Comparison of ENCODE assay signal across 8 cellular contexts in genomic region chr11:63536669-63537292, GRCh38. TPM values are rescaled to one million over a fixed set of nuclear protein-coding genes. Genes with fewer than 3 reads are reported as not detected.
DNase-seq lines count a peak whose midpoint lies in the region; ATAC-seq and TF ChIP-seq lines count a peak whose summit lies in the region.

PLAAT4 (plus strand) TSS chr11:63536808; CDS start chr11:63536869, 61 bp downstream.

- peak within 1 kb of the TSS; percentile 22 for H3K4me2 ChIP-seq in SU-DHL-6 (ENCODE audit: low read depth, low read length, poor library complexity, severe bottlenecking)

- peak; percentile 81 for DNase-seq in Ammon's horn (ENCODE audit: low spot score)
- DNase-seq in colonic mucosa = peak; percentile 46
- DNase-seq in lower lobe of right lung = no peak
- DNase-seq in NCI-H82 (lab: John Stamatoyannopoulos, UW) = no peak
- DNase-seq in NCI-H187 (lab: John Stamatoyannopoulos, UW) = no peak

- H3K9me3 ChIP-seq in SU-DHL-6 (ENCODE audit: insufficient read depth, low read length) (no peaks in the 10 kb centered on the region), colonic mucosa (no peaks in the 10 kb centered on the region), lower lobe of right lung (no peaks in the 10 kb centered on the region), stomach smooth muscle (ENCODE audit: control insufficient read depth in 2 of 2, low read length in 2 of 2) (no peaks in the 10 kb centered on the region)

- no peaks in the 10 kb centered on the region for H3K9me2 ChIP-seq in SU-DHL-6 (replicated peaks; ENCODE audit: insufficient read depth, low read length)

- H3K27me3 ChIP-seq in SU-DHL-6 (ENCODE audit: low read length) (no peaks in the 10 kb centered on the region), colonic mucosa (no peaks in the 10 kb centered on the region), lower lobe of right lung (ENCODE audit: low read depth) (no peaks in the 10 kb centered on the region), stomach smooth muscle (ENCODE audit: control insufficient read depth in 1 of 2, insufficient read depth in 2 of 2, low read length in 2 of 2) (no peaks in the 10 kb centered on the region)

- H3K27ac ChIP-seq in SU-DHL-6 (ENCODE audit: low read depth, low read length) (no peak within 1 kb of the TSS), colonic mucosa (peak within 1 kb of the TSS; percentile 73), lower lobe of right lung (peak within 1 kb of the TSS; percentile 88), stomach smooth muscle (ENCODE audit: low read length) (peak within 1 kb of the TSS; percentile 97)

- H3K9ac ChIP-seq in SU-DHL-6 (ENCODE audit: low read length) (no peak within 1 kb of the TSS), colonic mucosa (ENCODE audit: low read depth in 2 of 2, low read length in 2 of 2) (peak within 1 kb of the TSS; percentile 68 to 75), stomach smooth muscle (ENCODE audit: low read length in 2 of 2) (peak within 1 kb of the TSS; percentile 73 to 89)

- TF ChIP-seq CTCF in SU-DHL-6 (IDR thresholded peaks at IDR 0.05; ENCODE audit: insufficient read depth, low read length, poor library complexity, severe bottlenecking) = no peak
- no peak for TF ChIP-seq CTCF in colonic mucosa (IDR thresholded peaks at IDR 0.05)
- no peak for TF ChIP-seq CTCF in lower lobe of right lung (IDR thresholded peaks at IDR 0.05)

- H3K4me1 ChIP-seq in colonic mucosa (peaks cover 10% of the 10 kb centered on the region), lower lobe of right lung (peaks cover 55% of the 10 kb centered on the region), stomach smooth muscle (ENCODE audit: control insufficient read depth, insufficient read depth, low read length) (peaks cover 35% of the 10 kb centered on the region)

- H3K4me3 ChIP-seq in SU-DHL-6 (ENCODE audit: insufficient read depth, low read length, poor library complexity, severe bottlenecking) (no peak within 1 kb of the TSS), colonic mucosa (peak within 1 kb of the TSS; percentile 42), lower lobe of right lung (peak within 1 kb of the TSS; percentile 65), stomach smooth muscle (ENCODE audit: low read length in 2 of 2) (peak within 1 kb of the TSS; percentile 79 to 81)

- H3K36me3 ChIP-seq in SU-DHL-6 (ENCODE audit: low read length) (no peaks in the 10 kb centered on the region), colonic mucosa (no peaks in the 10 kb centered on the region), lower lobe of right lung (peaks cover 10% of the 10 kb centered on the region), stomach smooth muscle (ENCODE audit: control insufficient read depth in 2 of 2, insufficient read depth in 2 of 2, low read length in 2 of 2) (no peaks in the 10 kb centered on the region)

- H4K20me1 ChIP-seq in SU-DHL-6 (ENCODE audit: low read depth, low read length) = no peaks in the 10 kb centered on the region

- ATAC-seq in GM21381 (IDR thresholded peaks at IDR 0.05; ENCODE audit: unreplicated experiment) (peak; percentile 33), lower lobe of right lung (peak; percentile 66 to 77)

- no peaks in the 10 kb centered on the region for H3F3A ChIP-seq in SU-DHL-6 (ENCODE audit: insufficient read depth)

- no peak within 1 kb of the TSS for H2AFZ ChIP-seq in SU-DHL-6 (ENCODE audit: low read depth, low read length, severe bottlenecking)

- intact Hi-C loops in colonic mucosa (cut with DNase I) (no loop called here), lower lobe of right lung (cut with DNase I) (no loop called here)

- no peaks in the 10 kb centered on the region for H3K79me2 ChIP-seq in SU-DHL-6 (ENCODE audit: insufficient read depth, low read length)

RNA-seq across cellular contexts. Expression of gene PLAAT4, which starts in this region (rescaled TPM):
- total RNA-seq in colonic mucosa = 10 to 100 TPM in 1 of 2 donors, 1 to 10 TPM in 1; 9.9 to 40.7 TPM
- 150 TPM for total RNA-seq in lower lobe of right lung

Comparison
In these comparisons a context has a peak if more than half of its experiments do, and no peak if none do; other contexts are left out.
1. DNase-seq: peak in Ammon's horn (single experiment) and colonic mucosa (single experiment); none in lower lobe of right lung (single experiment), NCI-H82 (single experiment) and NCI-H187 (0 of 2).